ENCODE assay signal across 14 cellular contexts in the genomic region with DNA sequence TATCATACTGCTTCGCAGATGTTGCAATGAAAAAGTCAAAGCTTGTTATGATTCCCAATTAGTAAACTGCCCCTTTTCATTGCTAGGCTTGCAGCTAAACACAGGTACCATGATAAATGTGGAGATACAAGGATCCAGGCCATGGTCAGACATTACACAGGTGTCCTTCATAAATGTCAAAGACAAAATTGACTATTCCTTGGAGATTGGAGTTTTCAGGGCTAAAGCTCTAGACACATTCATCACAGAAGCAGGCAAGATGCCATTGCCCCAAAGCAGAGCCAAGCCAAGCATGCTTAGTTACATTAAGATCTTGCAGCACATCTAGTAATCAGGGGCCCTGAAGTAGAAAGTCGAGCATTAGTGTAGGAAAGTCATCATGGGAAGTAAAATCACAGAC.
"Had no signal": no experiment of that assay in that cellular context is flagged by ENCODE, and none has a peak within 500 bp of the region (broad histone marks: within the 10 kb centered on the region; RNA-seq: fewer than 3 reads in every experiment).

No MANE protein-coding gene starts in this region.

- DNase-seq: colonic mucosa; dermis blood vessel endothelial cell; esophagus squamous epithelium; foreskin melanocyte; islet precursor cell; naive thymus-derived CD4-positive, alpha-beta T cell; posterior cingulate gyrus; small intestine; stimulated activated CD4-positive, alpha-beta T cell treated with anti-CD3 and anti-CD28 coated beads, Interleukin-12 subunit alpha, Interleukin-12 subunit beta, amount 100 ng/mL, for 4 hours; stimulated activated naive CD4-positive, alpha-beta T cell; stomach; substantia nigra; transverse colon had no signal

- H3K27me3 ChIP-seq: colonic mucosa, esophagus squamous epithelium, stomach, transverse colon had no signal

- H3K36me3 ChIP-seq: colonic mucosa, esophagus squamous epithelium, stomach, thoracic aorta, transverse colon had no signal

- H3K4me3 ChIP-seq: colonic mucosa, esophagus squamous epithelium, stomach, thoracic aorta, transverse colon had no signal

- H3K9me3 ChIP-seq: colonic mucosa, esophagus squamous epithelium, stomach, thoracic aorta, transverse colon had no signal

- H3K27ac ChIP-seq: colonic mucosa, esophagus squamous epithelium, stomach, thoracic aorta, transverse colon had no signal

- ATAC-seq: naive thymus-derived CD4-positive, alpha-beta T cell had no signal

- H3K4me1 ChIP-seq: colonic mucosa, esophagus squamous epithelium, stomach, transverse colon had no signal
